Comparison of ENCODE assay signal across 32 cellular contexts in genomic region chr20:19767070-19767469, GRCh38. TPM values are rescaled to one million over a fixed set of nuclear protein-coding genes. Genes with fewer than 3 reads are reported as not detected.
DNase-seq lines count a peak whose midpoint lies in the region; ATAC-seq and TF ChIP-seq lines count a peak whose summit lies in the region.
"Had no signal": no experiment of that assay in that cellular context is flagged by ENCODE, and none has a peak within 500 bp of the region (broad histone marks: within the 10 kb centered on the region; RNA-seq: fewer than 3 reads in every experiment).

No MANE protein-coding gene starts in this region.

- H3K9me3 Mint-ChIP-seq in nephron: no peaks in the 10 kb centered on the region
- H3K9me3 Mint-ChIP-seq: activated CD8-positive, alpha-beta T cell treated with anti-CD3 and anti-CD28 coated beads for 36 hours; activated T-helper 17 cell treated with anti-CD3 and anti-CD28 coated beads, Interleukin-2, amount 50 U/mL, for 72 hours; HFFc6; natural killer cell treated with Interleukin-12 subunit alpha and Interleukin-12 subunit beta and Interleukin-15 and Interleukin-18, amount 100 ng/mL, for 72 hours; stimulated activated effector memory CD8-positive, alpha-beta T cell treated with anti-CD3 and anti-CD28 coated beads, Interleukin-12 subunit alpha, Interleukin-12 subunit beta, amount 100 ng/mL, for 72 hours had no signal

- H3K27me3 ChIP-seq in cardiac muscle cell (no peaks in the 10 kb centered on the region), heart right ventricle (no peaks in the 10 kb centered on the region)
- H3K27me3 ChIP-seq: colonic mucosa, esophagus muscularis mucosa, Peyer's patch, right lobe of liver had no signal

- H3K4me1 Mint-ChIP-seq in nephron: peaks cover 66% of the 10 kb centered on the region
- H3K4me1 Mint-ChIP-seq: activated T-helper 17 cell treated with anti-CD3 and anti-CD28 coated beads, Interleukin-2, amount 50 U/mL, for 72 hours; CD4-positive, CD25-positive, alpha-beta regulatory T cell; stimulated activated effector memory CD8-positive, alpha-beta T cell treated with anti-CD3 and anti-CD28 coated beads, Interleukin-12 subunit alpha, Interleukin-12 subunit beta, amount 100 ng/mL, for 72 hours had no signal

- peak overlapping the region; percentile 69 to 92 (median 89) for H3K27ac Mint-ChIP-seq in nephron
- H3K27ac Mint-ChIP-seq: activated CD8-positive, alpha-beta T cell treated with anti-CD3 and anti-CD28 coated beads for 36 hours; activated T-helper 17 cell treated with anti-CD3 and anti-CD28 coated beads, Interleukin-2, amount 50 U/mL, for 72 hours; HFFc6; natural killer cell treated with Interleukin-12 subunit alpha and Interleukin-12 subunit beta and Interleukin-15 and Interleukin-18, amount 100 ng/mL, for 72 hours; stimulated activated effector memory CD8-positive, alpha-beta T cell treated with anti-CD3 and anti-CD28 coated beads, Interleukin-12 subunit alpha, Interleukin-12 subunit beta, amount 100 ng/mL, for 72 hours had no signal

- H3K36me3 ChIP-seq in cardiac muscle cell: no peaks in the 10 kb centered on the region
- peaks cover 0 to 17% (median 0%) of the 10 kb centered on the region in 9 donors for H3K36me3 ChIP-seq in heart right ventricle
- H3K36me3 ChIP-seq: colonic mucosa, Peyer's patch, right lobe of liver had no signal

- no peak overlapping the region for H3K4me3 Mint-ChIP-seq in nephron
- H3K4me3 Mint-ChIP-seq: activated CD8-positive, alpha-beta T cell treated with anti-CD3 and anti-CD28 coated beads for 36 hours; activated T-helper 17 cell treated with anti-CD3 and anti-CD28 coated beads, Interleukin-2, amount 50 U/mL, for 72 hours; CD4-positive, CD25-positive, alpha-beta regulatory T cell; HFFc6; natural killer cell treated with Interleukin-12 subunit alpha and Interleukin-12 subunit beta and Interleukin-15 and Interleukin-18, amount 100 ng/mL, for 72 hours; stimulated activated effector memory CD8-positive, alpha-beta T cell treated with anti-CD3 and anti-CD28 coated beads, Interleukin-12 subunit alpha, Interleukin-12 subunit beta, amount 100 ng/mL, for 72 hours had no signal

- 79 to 88% methylated on average over 4 of the region's 4 CpGs for WGBS in heart right ventricle, 2 donors

- H3K4me3 ChIP-seq in cardiac muscle cell: no peak overlapping the region
- no peak overlapping the region for H3K4me3 ChIP-seq in heart right ventricle
- H3K4me3 ChIP-seq: colonic mucosa, esophagus muscularis mucosa, Peyer's patch, right lobe of liver had no signal

- H3K36me3 Mint-ChIP-seq in nephron (ENCODE audit: low read depth): peaks cover 20% of the 10 kb centered on the region
- H3K36me3 Mint-ChIP-seq: CD4-positive, CD25-positive, alpha-beta regulatory T cell; natural killer cell treated with Interleukin-12 subunit alpha and Interleukin-12 subunit beta and Interleukin-15 and Interleukin-18, amount 100 ng/mL, for 72 hours; stimulated activated effector memory CD8-positive, alpha-beta T cell treated with anti-CD3 and anti-CD28 coated beads, Interleukin-12 subunit alpha, Interleukin-12 subunit beta, amount 100 ng/mL, for 72 hours had no signal

- TF ChIP-seq CTCF in cardiac muscle cell (IDR thresholded peaks at IDR 0.05; ENCODE audit: low read depth, low read length) (no peak), heart right ventricle (IDR thresholded peaks at IDR 0.05) (no peak), nephron (IDR thresholded peaks at IDR 0.05; ENCODE audit: unreplicated experiment in 3 of 3) (no peak)

- intact Hi-C loops in heart right ventricle (cut with DNase I): no loop called here

- H3K9me3 ChIP-seq in cardiac muscle cell (ENCODE audit: low read depth) (no peaks in the 10 kb centered on the region), heart right ventricle (no peaks in the 10 kb centered on the region)
- H3K9me3 ChIP-seq: colonic mucosa, esophagus muscularis mucosa, Peyer's patch, right lobe of liver had no signal

- H3K27ac ChIP-seq in cardiac muscle cell (peak overlapping the region; percentile 22), heart right ventricle (no peak overlapping the region), epithelial cell of prostate (peak overlapping the region; percentile 53)
- H3K27ac ChIP-seq: colonic mucosa, esophagus muscularis mucosa, HL-60, parathyroid adenoma, Peyer's patch, right lobe of liver had no signal

- ATAC-seq in heart right ventricle (no peak), GM21447 (IDR thresholded peaks at IDR 0.05; ENCODE audit: unreplicated experiment) (no peak)
- ATAC-seq: activated CD8-positive, alpha-beta T cell treated with anti-CD3 and anti-CD28 coated beads for 36 hours; activated T-helper 17 cell treated with anti-CD3 and anti-CD28 coated beads, Interleukin-2, amount 50 U/mL, for 72 hours; left lobe of liver; natural killer cell treated with Interleukin-12 subunit alpha and Interleukin-12 subunit beta and Interleukin-15 and Interleukin-18, amount 100 ng/mL, for 72 hours; right lobe of liver; stimulated activated effector memory CD8-positive, alpha-beta T cell treated with anti-CD3 and anti-CD28 coated beads, Interleukin-12 subunit alpha, Interleukin-12 subunit beta, amount 100 ng/mL, for 72 hours had no signal

- H3K4me1 ChIP-seq in cardiac muscle cell (ENCODE audit: low read depth): peaks cover 30% of the 10 kb centered on the region
- peaks cover 0 to 67% (median 13%) of the 10 kb centered on the region in 9 donors for H3K4me1 ChIP-seq in heart right ventricle
- H3K4me1 ChIP-seq: colonic mucosa, Peyer's patch, right lobe of liver had no signal

- DNase-seq in cardiac muscle cell (ENCODE audit: low read depth in 1 of 2, low spot score in 1 of 2) (no peak), heart right ventricle (no peak), epithelial cell of prostate (ENCODE audit: low read depth, low spot score) (no peak), NCI-H1930 (lab: John Stamatoyannopoulos, UW) (no peak), NAMALWA (ENCODE audit: low spot score) (no peak)
- DNase-seq in activated CD4-positive, alpha-beta T cell treated with anti-CD3 and anti-CD28 coated beads for 1 hour: no peak
- DNase-seq: activated CD4-positive, CD25-positive, alpha-beta regulatory T cell treated with anti-CD3 and anti-CD28 coated beads, Interleukin-2, amount 50 U/mL, for 72 hours; activated CD8-positive, alpha-beta T cell treated with anti-CD3 and anti-CD28 coated beads for 36 hours; activated naive CD4-positive, alpha-beta T cell treated with anti-CD3 and anti-CD28 coated beads, Interleukin-2, amount 50 U/mL, for 16 hours; amygdala; CD4-positive, CD25-positive, alpha-beta regulatory T cell; colonic mucosa; effector CD8-positive, alpha-beta T cell; foreskin melanocyte; HFFc6; NCI-H1048; NCI-H1694 treated with DMSO at 0.1 percent for 48 hours; NCI-H526; Peyer's patch; right lobe of liver; stimulated activated CD4-positive, alpha-beta T cell treated with anti-CD3 and anti-CD28 coated beads, Interleukin-12 subunit alpha, Interleukin-12 subunit beta, amount 100 ng/mL, for 4 hours; stimulated activated CD4-positive, alpha-beta T cell treated with anti-CD3 and anti-CD28 coated beads, Interleukin-4, amount 100 ng/mL, for 24 hours had no signal

- H3K27me3 Mint-ChIP-seq in nephron (ENCODE audit: low read depth): no peaks in the 10 kb centered on the region

RNA-seq across cellular contexts. Expression of gene RIN2, which starts 9.0 kb away (rescaled TPM):
- total RNA-seq in cardiac muscle cell (33.8 and 42.4 TPM in 2 replicates), heart right ventricle (10 to 100 TPM; 42.4 to 66.2 (median 60.6) TPM)
- polyA plus RNA-seq in cardiac muscle cell (18.4 and 19.9 TPM in 2 replicates), heart right ventricle (10 to 100 TPM in 1 of 2 donors, 1 to 10 TPM in 1; 9.0 to 22.3 TPM)
- total RNA-seq: activated CD8-positive, alpha-beta T cell treated with anti-CD3 and anti-CD28 coated beads for 36 hours; activated T-helper 17 cell treated with anti-CD3 and anti-CD28 coated beads, Interleukin-2, amount 50 U/mL, for 72 hours; natural killer cell treated with Interleukin-12 subunit alpha and Interleukin-12 subunit beta and Interleukin-15 and Interleukin-18, amount 100 ng/mL, for 72 hours; T-helper 1 cell treated with Interleukin-12 subunit alpha and Interleukin-12 subunit beta and Interleukin-4 antibody, amounts not matched to agents 30 ng/mL and 1 ng/mL, for 36 hours had no signal
- polyA plus RNA-seq: CD4-positive, CD25-positive, alpha-beta regulatory T cell had no signal

Comparison
In these comparisons a context has a peak if more than half of its experiments do, and no peak if none do; other contexts are left out.
1. H3K27ac ChIP-seq: peak in cardiac muscle cell (single experiment) and epithelial cell of prostate (single experiment); none in heart right ventricle (0 of 10).